ENCODE assay signal across 1 cellular context in genomic region chr19:10836478-10837325, GRCh38.
TF ChIP-seq lines count a peak whose summit lies in the region.

No MANE protein-coding gene starts in this region.

TF ChIP-seq in HEK293, 187 proteins besides CTCF, POLR2A, EP300 and RAD21 (continued from another document):
- TF ChIP-seq ZNF148 (tag by site-specific recombination; IDR thresholded peaks at IDR 0.05; ENCODE audit: borderline replicate concordance) (no peak), GLIS2 (tag by site-specific recombination; IDR thresholded peaks at IDR 0.05) (no peak), ZNF768 (tag by site-specific recombination; IDR thresholded peaks at IDR 0.05) (no peak), HIC1 (tag by site-specific recombination; IDR thresholded peaks at IDR 0.05) (no peak), ZNF560 (tag by site-specific recombination; IDR thresholded peaks at IDR 0.05; ENCODE audit: borderline replicate concordance) (no peak), ZNF529 (tag by site-specific recombination; IDR thresholded peaks at IDR 0.05; ENCODE audit: insufficient replicate concordance) (no peak), ZNF335 (tag by site-specific recombination; conservative IDR thresholded peaks at IDR 0.05) (peak; percentile 75), ZNF530 (tag by site-specific recombination; IDR thresholded peaks at IDR 0.05; ENCODE audit: low read depth) (no peak), ZNF214 (tag by site-specific recombination; IDR thresholded peaks at IDR 0.05; ENCODE audit: borderline replicate concordance) (no peak), SETDB1 (IDR thresholded peaks at IDR 0.05; ENCODE audit: insufficient read length, low read length) (peak; percentile 98), ZNF580 (tag by site-specific recombination; IDR thresholded peaks at IDR 0.05) (peak; percentile 81), ZNF704 (tag by site-specific recombination; IDR thresholded peaks at IDR 0.05) (no peak), ZSCAN5A (tag by site-specific recombination; IDR thresholded peaks at IDR 0.05) (peak; percentile 37; the same call in 1 of the 2 replicates), ELK4 (IDR thresholded peaks at IDR 0.05; ENCODE audit: borderline replicate concordance, low read depth, low read length) (no peak), ZBTB17 (tag by site-specific recombination; IDR thresholded peaks at IDR 0.05) (no peak), ZNF555 (tag by site-specific recombination; conservative IDR thresholded peaks at IDR 0.05) (no peak), ZSCAN23 (tag by site-specific recombination; IDR thresholded peaks at IDR 0.05) (peak; percentile 87), ZNF174 (tag by site-specific recombination; IDR thresholded peaks at IDR 0.05) (no peak), ZNF473 (tag by site-specific recombination; IDR thresholded peaks at IDR 0.05) (no peak), ZNF366 (tag by site-specific recombination; conservative IDR thresholded peaks at IDR 0.05) (no peak), BCL11A (tag by site-specific recombination; IDR thresholded peaks at IDR 0.05; ENCODE audit: low read depth) (no peak), ZNF146 (tag by site-specific recombination; IDR thresholded peaks at IDR 0.05) (no peak), SCRT2 (tag by site-specific recombination; IDR thresholded peaks at IDR 0.05) (peak; percentile 98), ZNF610 (tag by site-specific recombination; IDR thresholded peaks at IDR 0.05; ENCODE audit: borderline replicate concordance) (peak; percentile 80; the same call in 1 of the 2 replicates), ZNF140 (tag by site-specific recombination; IDR thresholded peaks at IDR 0.05) (no peak), ZNF585B (tag by site-specific recombination; IDR thresholded peaks at IDR 0.05) (no peak), ZNF155 (tag by site-specific recombination; IDR thresholded peaks at IDR 0.05) (no peak), ZNF544 (tag by site-specific recombination; IDR thresholded peaks at IDR 0.05) (no peak), PRDM1 (tag by site-specific recombination; IDR thresholded peaks at IDR 0.05) (no peak), PRDM6 (tag by site-specific recombination; IDR thresholded peaks at IDR 0.05) (no peak), ZNF596 (tag by site-specific recombination; IDR thresholded peaks at IDR 0.05) (no peak), ZFP41 (tag by site-specific recombination; IDR thresholded peaks at IDR 0.05; ENCODE audit: borderline replicate concordance) (no peak), ZBTB44 (tag by site-specific recombination; IDR thresholded peaks at IDR 0.05) (no peak; the same call in 1 of the 2 replicates), ZNF776 (tag by site-specific recombination; IDR thresholded peaks at IDR 0.05; ENCODE audit: borderline replicate concordance) (no peak), ZIC2 (tag by site-specific recombination; IDR thresholded peaks at IDR 0.05) (no peak), ZNF837 (tag by site-specific recombination; IDR thresholded peaks at IDR 0.05) (no peak), ZNF362 (tag by site-specific recombination; IDR thresholded peaks at IDR 0.05) (no peak), HOXD13 (CRISPR knock-in tag; IDR thresholded peaks at IDR 0.05; ENCODE audit: borderline replicate concordance) (no peak), SALL2 (tag by site-specific recombination; IDR thresholded peaks at IDR 0.05; ENCODE audit: borderline replicate concordance) (no peak), ZNF785 (tag by site-specific recombination; IDR thresholded peaks at IDR 0.05) (0 out of 2 replicates have a peak, but pooled peaks have one; percentile 37), ZBTB1 (tag by site-specific recombination; IDR thresholded peaks at IDR 0.05) (no peak), ZNF2 (tag by site-specific recombination; IDR thresholded peaks at IDR 0.05) (peak; percentile 51), ZNF660 (tag by site-specific recombination; IDR thresholded peaks at IDR 0.05) (0 out of 2 replicates have a peak, but pooled peaks have one; percentile 9), ZBTB7A (tag by site-specific recombination; IDR thresholded peaks at IDR 0.05; ENCODE audit: low read depth) (no peak; the same call in 1 of the 2 replicates), ZNF157 (tag by site-specific recombination; IDR thresholded peaks at IDR 0.05) (no peak), ZNF423 (tag by site-specific recombination; IDR thresholded peaks at IDR 0.05) (no peak)
